Comparison of ENCODE assay signal across 8 cellular contexts in genomic region chr11:120715239-120715638, GRCh38.
DNase-seq lines count a peak whose midpoint lies in the region; ATAC-seq and TF ChIP-seq lines count a peak whose summit lies in the region.

No MANE protein-coding gene starts in this region.

- no peaks in the 10 kb centered on the region for H3K36me3 Mint-ChIP-seq in CD8-positive, alpha-beta T cell
- no peaks in the 10 kb centered on the region for H3K36me3 Mint-ChIP-seq in activated T-helper 2 cell treated with anti-CD3 and anti-CD28 coated beads, Interferon-gamma antibody, Interleukin-2, Interleukin-4, amounts not matched to agents 10 μg/mL and 5 μg/mL and 100 μg/mL, durations not matched to agents 14 hours and 24 hours and 36 hours (ENCODE audit: low read depth)

- no peaks in the 10 kb centered on the region for H3K9me3 ChIP-seq in CD8-positive, alpha-beta T cell (ENCODE audit: low read length)
- H3K9me3 ChIP-seq in GM23248 (ENCODE audit: low read depth) = no peaks in the 10 kb centered on the region
- no peaks in the 10 kb centered on the region for H3K9me3 ChIP-seq in liver (ENCODE audit: control insufficient read depth in 4 of 4, low read length in 3 of 4)
- no peaks in the 10 kb centered on the region for H3K9me3 ChIP-seq in aorta (ENCODE audit: control insufficient read depth, low read length)

- intact Hi-C loops in CD8-positive, alpha-beta T cell (cut with DNase I, micrococcal nuclease) = no loop called here
- intact Hi-C loops in activated T-helper 2 cell treated with anti-CD3 and anti-CD28 coated beads, Interferon-gamma antibody, Interleukin-2, Interleukin-4, amounts not matched to agents 10 μg/mL and 5 μg/mL and 100 μg/mL, durations not matched to agents 14 hours and 24 hours and 36 hours (cut with micrococcal nuclease) = no loop called here
- intact Hi-C loops in aorta (cut with DNase I) = no loop called here

- POLR2A ChIA-PET in CD8-positive, alpha-beta T cell (lab: Charles Lee) = interaction anchor here (0.5 kb wide), 1 partner anchor 12 kb away, joined by 3 read pairs; no protein-coding TSS in a partner anchor

- H3K27ac Mint-ChIP-seq in CD8-positive, alpha-beta T cell = no peak overlapping the region
- no peak overlapping the region for H3K27ac Mint-ChIP-seq in activated T-helper 2 cell treated with anti-CD3 and anti-CD28 coated beads, Interferon-gamma antibody, Interleukin-2, Interleukin-4, amounts not matched to agents 10 μg/mL and 5 μg/mL and 100 μg/mL, durations not matched to agents 14 hours and 24 hours and 36 hours

- H3F3A ChIP-seq in GM23248 (ENCODE audit: insufficient read depth) = peaks cover 6% of the 10 kb centered on the region; the same call in 1 of the 2 replicates

- H4K20me1 ChIP-seq in GM23248 (ENCODE audit: insufficient read depth) = no peaks in the 10 kb centered on the region

- H3K9me2 ChIP-seq in GM23248 (ENCODE audit: insufficient read depth) = no peaks in the 10 kb centered on the region

- in situ Hi-C loops in GM23248 (cut with MboI) = no loop called here

- H2AFZ ChIP-seq in GM23248 = peak overlapping the region; percentile 39; the same call in 1 of the 2 replicates

- H3K27me3 Mint-ChIP-seq in CD8-positive, alpha-beta T cell (ENCODE audit: low read depth) = peaks cover 18% of the 10 kb centered on the region
- peaks cover 7% of the 10 kb centered on the region for H3K27me3 Mint-ChIP-seq in activated T-helper 2 cell treated with anti-CD3 and anti-CD28 coated beads, Interferon-gamma antibody, Interleukin-2, Interleukin-4, amounts not matched to agents 10 μg/mL and 5 μg/mL and 100 μg/mL, durations not matched to agents 14 hours and 24 hours and 36 hours (ENCODE audit: low read depth)

- no peak overlapping the region for H3K4me3 ChIP-seq in CD8-positive, alpha-beta T cell (ENCODE audit: low read depth, low read length)
- no peak overlapping the region for H3K4me3 ChIP-seq in GM23248
- peak overlapping the region in 1 of 3 donors; percentile 12 for H3K4me3 ChIP-seq in liver (ENCODE audit: low read depth in 1 of 3, low read length in 3 of 3)
- H3K4me3 ChIP-seq in aorta (ENCODE audit: low read length in 2 of 2) = no peak overlapping the region

- H3K4me3 Mint-ChIP-seq in CD8-positive, alpha-beta T cell = peak overlapping the region; percentile 77
- peak overlapping the region; percentile 30 for H3K4me3 Mint-ChIP-seq in activated T-helper 2 cell treated with anti-CD3 and anti-CD28 coated beads, Interferon-gamma antibody, Interleukin-2, Interleukin-4, amounts not matched to agents 10 μg/mL and 5 μg/mL and 100 μg/mL, durations not matched to agents 14 hours and 24 hours and 36 hours (ENCODE audit: low read depth)

- no peaks in the 10 kb centered on the region for H3K9me3 Mint-ChIP-seq in CD8-positive, alpha-beta T cell
- no peaks in the 10 kb centered on the region for H3K9me3 Mint-ChIP-seq in activated T-helper 2 cell treated with anti-CD3 and anti-CD28 coated beads, Interferon-gamma antibody, Interleukin-2, Interleukin-4, amounts not matched to agents 10 μg/mL and 5 μg/mL and 100 μg/mL, durations not matched to agents 14 hours and 24 hours and 36 hours

- H3K4me2 ChIP-seq in GM23248 (ENCODE audit: unreplicated experiment) = no peak overlapping the region

- 41 to 50% methylated on average over 10 of the region's 10 CpGs for WGBS in GM23248 (ENCODE audit: low coverage in 1 of 2, low lambda C conversion rate in 2 of 2, missing lambda C conversion rate in 2 of 2), 2 experiments
- WGBS in liver = 54% methylated on average over 10 of the region's 10 CpGs
- WGBS in aorta, 2 donors = 43% methylated on average over 10 of the region's 10 CpGs

- H3K27me3 ChIP-seq in CD8-positive, alpha-beta T cell (ENCODE audit: insufficient read depth, low read length) = no peaks in the 10 kb centered on the region
- H3K27me3 ChIP-seq in GM23248 (replicated peaks; ENCODE audit: insufficient read depth) (peaks cover 7% of the 10 kb centered on the region; the same call in 1 of the 2 replicates), liver (ENCODE audit: control insufficient read depth in 4 of 4, insufficient read depth in 4 of 4, low read length in 3 of 4) (peaks cover 0 to 2% (median 0%) of the 10 kb centered on the region in 4 donors), aorta (ENCODE audit: control insufficient read depth in 1 of 2, insufficient read depth in 2 of 2, low read length in 1 of 2) (no peaks in the 10 kb centered on the region)

- no peaks in the 10 kb centered on the region for H3K36me3 ChIP-seq in CD8-positive, alpha-beta T cell (ENCODE audit: insufficient read depth, low read length)
- no peaks in the 10 kb centered on the region for H3K36me3 ChIP-seq in GM23248 (ENCODE audit: low read depth)
- H3K36me3 ChIP-seq in liver (ENCODE audit: control insufficient read depth in 4 of 4, insufficient read depth in 3 of 4, low read depth in 1 of 4, low read length in 3 of 4) = no peaks in the 10 kb centered on the region
- H3K36me3 ChIP-seq in aorta (ENCODE audit: control insufficient read depth in 1 of 2, insufficient read depth in 2 of 2, low read length in 1 of 2) = no peaks in the 10 kb centered on the region

- H3K4me1 Mint-ChIP-seq in CD8-positive, alpha-beta T cell (ENCODE audit: low read depth) = peaks cover 9% of the 10 kb centered on the region
- H3K4me1 Mint-ChIP-seq in activated T-helper 2 cell treated with anti-CD3 and anti-CD28 coated beads, Interferon-gamma antibody, Interleukin-2, Interleukin-4, amounts not matched to agents 10 μg/mL and 5 μg/mL and 100 μg/mL, durations not matched to agents 14 hours and 24 hours and 36 hours (ENCODE audit: low read depth) = peaks cover 7% of the 10 kb centered on the region

- no peak overlapping the region for H3K27ac ChIP-seq in CD8-positive, alpha-beta T cell (ENCODE audit: low read depth, low read length)
- no peak overlapping the region for H3K27ac ChIP-seq in GM23248
- H3K27ac ChIP-seq in liver (ENCODE audit: low read depth in 1 of 2, low read length in 2 of 2) = no peak overlapping the region
- no peak overlapping the region for H3K27ac ChIP-seq in aorta (ENCODE audit: low read depth in 1 of 2, low read length in 2 of 2)

- no peak for ATAC-seq in CD8-positive, alpha-beta T cell
- ATAC-seq in aorta (ENCODE audit: low FRiP score) (no peak), GM18873 (IDR thresholded peaks at IDR 0.05; ENCODE audit: low FRiP score, unreplicated experiment) (no peak)

- H3K79me2 ChIP-seq in GM23248 (ENCODE audit: insufficient read depth) = no peaks in the 10 kb centered on the region

- H3K9ac ChIP-seq in GM23248 (peak overlapping the region; percentile 37; the same call in 1 of the 2 replicates), liver (ENCODE audit: low read depth in 1 of 2, low read length in 2 of 2) (no peak overlapping the region)

- H3K4me1 ChIP-seq in CD8-positive, alpha-beta T cell (ENCODE audit: insufficient read depth, low read length) = no peaks in the 10 kb centered on the region
- H3K4me1 ChIP-seq in GM23248 (ENCODE audit: insufficient read depth) (peaks cover 7% of the 10 kb centered on the region), liver (ENCODE audit: control insufficient read depth in 4 of 4, insufficient read depth in 4 of 4, low read length in 3 of 4) (no peaks in the 10 kb centered on the region), aorta (ENCODE audit: control insufficient read depth in 1 of 2, insufficient read depth in 2 of 2, low read length in 2 of 2) (no peaks in the 10 kb centered on the region)

- DNase-seq in CD8-positive, alpha-beta T cell = no peak
- DNase-seq in GM23248 (peak; percentile 22), aorta (no peak), cortex of kidney (lab: John Stamatoyannopoulos, UW) (no peak), activated gamma-delta T cell (lab: John Stamatoyannopoulos, UW) (no peak)
- DNase-seq in activated T-helper 2 cell treated with anti-CD3 and anti-CD28 coated beads, Interferon-gamma antibody, Interleukin-2, Interleukin-4, amounts not matched to agents 10 μg/mL and 5 μg/mL and 100 μg/mL, durations not matched to agents 14 hours and 24 hours and 36 hours (ENCODE audit: low spot score) = no peak

- TF ChIP-seq CTCF in CD8-positive, alpha-beta T cell (IDR thresholded peaks at IDR 0.05) = no peak
- peak; percentile 19 for TF ChIP-seq CTCF in liver (IDR thresholded peaks at IDR 0.05; ENCODE audit: low read depth, low read length, missing input control)

- no peak for TF ChIP-seq RAD21 in liver (IDR thresholded peaks at IDR 0.05)

- CTCF ChIA-PET in CD8-positive, alpha-beta T cell (lab: Charles Lee) = interaction anchor here (0.7 to 1.2 kb wide), 4 partner anchors 10 to 437 kb away, joined by 3 to 5 read pairs (median 4); no protein-coding TSS in a partner anchor

TF ChIP-seq in liver, 16 proteins besides CTCF, POLR2A, EP300 and RAD21 (continues in another document):
- TF ChIP-seq REST (IDR thresholded peaks at IDR 0.05) (no peak), FOXA2 (IDR thresholded peaks at IDR 0.05) (no peak), EGR1 (IDR thresholded peaks at IDR 0.05; ENCODE audit: low read depth in 2 of 2) (no peak), ATF3 (IDR thresholded peaks at IDR 0.05) (no peak), TAF1 (conservative IDR thresholded peaks at IDR 0.05) (no peak)
